ENCODE assay signal across 10 cellular contexts in the genomic region with DNA sequence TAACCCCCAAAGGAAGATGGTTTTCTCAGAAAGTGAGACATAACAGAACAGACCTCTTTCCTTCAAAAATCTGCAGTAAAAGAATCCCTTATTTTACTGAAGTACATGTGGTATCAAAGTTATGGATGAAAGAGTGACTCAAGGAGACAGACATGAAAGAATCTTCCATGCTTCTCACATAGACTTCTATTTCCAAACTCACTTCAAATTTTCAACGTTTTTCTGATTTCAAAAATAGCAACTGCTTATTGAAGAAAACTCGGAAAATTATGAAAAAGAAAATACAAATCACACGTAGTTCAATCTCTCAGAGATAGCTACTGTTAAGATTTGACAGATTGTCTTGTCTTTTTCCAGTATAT. TPM values are rescaled to one million over a fixed set of nuclear protein-coding genes. Genes with fewer than 3 reads are reported as not detected.
DNase-seq lines count a peak whose midpoint lies in the region; ATAC-seq and TF ChIP-seq lines count a peak whose summit lies in the region.
"Had no signal": no experiment of that assay in that cellular context is flagged by ENCODE, and none has a peak within 500 bp of the region (broad histone marks: within the 10 kb centered on the region; RNA-seq: fewer than 3 reads in every experiment).

No MANE protein-coding gene starts in this region.

- no peak overlapping the region for H3T11ph ChIP-seq in H9 (ENCODE audit: low read length)

- H3K23me2 ChIP-seq in H9 (ENCODE audit: insufficient read length, low read depth, low read length, poor library complexity, severe bottlenecking): no peaks in the 10 kb centered on the region

- H2AK5ac ChIP-seq in H9 (ENCODE audit: insufficient read length, low read length): no peak overlapping the region

- H3K79me2 ChIP-seq in H9 (ENCODE audit: insufficient read depth, low read length): no peaks in the 10 kb centered on the region

- no peak overlapping the region for H3K9ac ChIP-seq in H9 (ENCODE audit: extremely low read depth, insufficient read length, low read length)

- H4K5ac ChIP-seq in H9 (ENCODE audit: insufficient read length, low read depth, low read length): no peak overlapping the region

- H2BK120ac ChIP-seq in H9 (ENCODE audit: low read depth, low read length, poor library complexity, severe bottlenecking): no peak overlapping the region

- H3K4me2 ChIP-seq in H9 (ENCODE audit: insufficient read depth, insufficient read length, low read length): no peak overlapping the region

- H3K36me3 Mint-ChIP-seq in CD14-positive monocyte (peaks cover 0 to 12% of the 10 kb centered on the region in 2 donors), H9 (ENCODE audit: insufficient read depth in 1 of 3, low read depth in 3 of 3) (no peaks in the 10 kb centered on the region), natural killer cell (no peaks in the 10 kb centered on the region)
- H3K36me3 Mint-ChIP-seq in activated CD8-positive, alpha-beta T cell treated with anti-CD3 and anti-CD28 coated beads for 36 hours (ENCODE audit: low read depth): no peaks in the 10 kb centered on the region
- H3K36me3 Mint-ChIP-seq: brain had no signal

- no peak overlapping the region for H3K56ac ChIP-seq in H9 (ENCODE audit: insufficient read length, low read depth, low read length)

- H3K36me3 ChIP-seq in breast epithelium: no peaks in the 10 kb centered on the region

- H3K4me1 ChIP-seq in H9 (ENCODE audit: insufficient read depth, low read length) (no peaks in the 10 kb centered on the region), breast epithelium (no peaks in the 10 kb centered on the region)
- H3K4me1 ChIP-seq: foreskin keratinocyte had no signal

- H3K27ac ChIP-seq in H9 (ENCODE audit: insufficient read length, low read depth, low read length) (no peak overlapping the region), breast epithelium (no peak overlapping the region)
- H3K27ac ChIP-seq: foreskin keratinocyte had no signal

- H2BK20ac ChIP-seq in H9 (ENCODE audit: low read depth, low read length, poor library complexity, severe bottlenecking): no peak overlapping the region

- H3K79me1 ChIP-seq in H9 (ENCODE audit: insufficient read depth, low read depth, low read length, poor library complexity, severe bottlenecking): no peaks in the 10 kb centered on the region

- H4K91ac ChIP-seq in H9 (ENCODE audit: insufficient read length, low read depth, low read length): no peak overlapping the region

- H3K27ac Mint-ChIP-seq in CD14-positive monocyte (no peak overlapping the region), H9 (no peak overlapping the region), natural killer cell (no peak overlapping the region)
- no peak overlapping the region for H3K27ac Mint-ChIP-seq in activated CD8-positive, alpha-beta T cell treated with anti-CD3 and anti-CD28 coated beads for 36 hours
- H3K27ac Mint-ChIP-seq: activated B cell treated with CpG ODN at 0.5 μM for 24 hours, brain had no signal

- whole genome bisulfite sequencing in H9 (ENCODE audit: extremely low coverage, insufficient read length, low lambda C conversion rate): no CpG with 5 or more reads among the region's 3 CpGs

- no peak overlapping the region for H2AFZ ChIP-seq in H9 (ENCODE audit: low read length)

- peaks cover 0 to 9% (median 1%) of the 10 kb centered on the region in 3 donors for H3K27me3 Mint-ChIP-seq in CD14-positive monocyte (ENCODE audit: low read depth in 3 of 3)
- H3K27me3 Mint-ChIP-seq in H9 (ENCODE audit: low read depth): peaks cover 14% of the 10 kb centered on the region
- peaks cover 11% of the 10 kb centered on the region for H3K27me3 Mint-ChIP-seq in activated CD8-positive, alpha-beta T cell treated with anti-CD3 and anti-CD28 coated beads for 36 hours
- H3K27me3 Mint-ChIP-seq in natural killer cell (ENCODE audit: low read depth in 2 of 2): peaks cover 0 to 6% of the 10 kb centered on the region in 2 donors

- no peak overlapping the region for H3K23ac ChIP-seq in H9 (ENCODE audit: insufficient read length, low read depth, low read length)

- no peak overlapping the region for H2BK12ac ChIP-seq in H9 (ENCODE audit: insufficient read length, low read depth, low read length)

- H3K18ac ChIP-seq in H9 (ENCODE audit: insufficient read length, low read depth, low read length): no peak overlapping the region

- H3K14ac ChIP-seq in H9 (ENCODE audit: insufficient read depth, low read length): no peak overlapping the region

- no peak overlapping the region for H2BK5ac ChIP-seq in H9 (ENCODE audit: insufficient read length, low read length)

- H3K9me3 ChIP-seq in H9 (ENCODE audit: control insufficient read depth, low read depth, low read length) (no peaks in the 10 kb centered on the region), breast epithelium (no peaks in the 10 kb centered on the region)

- DNase-seq in CD14-positive monocyte (ENCODE audit: low spot score) (no peak), H9 (no peak), natural killer cell (no peak), mucosa of gallbladder (ENCODE audit: low spot score) (no peak), breast epithelium (ENCODE audit: low spot score in 2 of 2) (no peak)
- no peak for DNase-seq in activated CD8-positive, alpha-beta T cell treated with anti-CD3 and anti-CD28 coated beads for 36 hours

- no peak overlapping the region for H2BK15ac ChIP-seq in H9 (ENCODE audit: low read depth, low read length)

- TF ChIP-seq POLR2A in breast epithelium (IDR thresholded peaks at IDR 0.05): no peak

- ATAC-seq in activated CD8-positive, alpha-beta T cell treated with anti-CD3 and anti-CD28 coated beads for 36 hours: no peak
- ATAC-seq in natural killer cell (no peak), HG03039 (IDR thresholded peaks at IDR 0.05; ENCODE audit: unreplicated experiment) (no peak)

- peaks cover 0 to 3% (median 0%) of the 10 kb centered on the region in 7 donors for H3K9me3 Mint-ChIP-seq in CD14-positive monocyte
- H3K9me3 Mint-ChIP-seq in H9: no peaks in the 10 kb centered on the region
- H3K9me3 Mint-ChIP-seq in activated CD8-positive, alpha-beta T cell treated with anti-CD3 and anti-CD28 coated beads for 36 hours: no peaks in the 10 kb centered on the region
- H3K9me3 Mint-ChIP-seq in natural killer cell: no peaks in the 10 kb centered on the region
- H3K9me3 Mint-ChIP-seq: activated B cell treated with CpG ODN at 0.5 μM for 24 hours, brain had no signal

- H3K4me3 Mint-ChIP-seq in CD14-positive monocyte: no peak overlapping the region
- no peak overlapping the region for H3K4me3 Mint-ChIP-seq in H9
- peak overlapping the region; percentile 0 for H3K4me3 Mint-ChIP-seq in activated CD8-positive, alpha-beta T cell treated with anti-CD3 and anti-CD28 coated beads for 36 hours
- no peak overlapping the region for H3K4me3 Mint-ChIP-seq in natural killer cell
- H3K4me3 Mint-ChIP-seq: activated B cell treated with CpG ODN at 0.5 μM for 24 hours, brain had no signal

- H4K8ac ChIP-seq in H9 (replicated peaks; ENCODE audit: insufficient read length, low read depth, low read length): no peak overlapping the region

- CTCF ChIA-PET in activated CD8-positive, alpha-beta T cell treated with anti-CD3 and anti-CD28 coated beads for 36 hours (lab: Charles Lee): interaction anchor here (0.7 to 4.8 kb wide), 17 partner anchors 10 to 640 kb away, joined by 3 to 46 read pairs (median 4); no protein-coding TSS in a partner anchor

- no peak overlapping the region for H3K4ac ChIP-seq in H9 (ENCODE audit: low read depth, low read length)

- peaks cover 10% of the 10 kb centered on the region for H3K4me1 Mint-ChIP-seq in CD14-positive monocyte
- no peaks in the 10 kb centered on the region for H3K4me1 Mint-ChIP-seq in H9
- H3K4me1 Mint-ChIP-seq in activated CD8-positive, alpha-beta T cell treated with anti-CD3 and anti-CD28 coated beads for 36 hours (ENCODE audit: low read depth): peaks cover 16% of the 10 kb centered on the region
- peaks cover 0 to 5% of the 10 kb centered on the region in 2 donors for H3K4me1 Mint-ChIP-seq in natural killer cell
- H3K4me1 Mint-ChIP-seq: brain had no signal

- no peak overlapping the region for H3K4me3 ChIP-seq in breast epithelium

- POLR2A ChIA-PET in activated CD8-positive, alpha-beta T cell treated with anti-CD3 and anti-CD28 coated beads for 36 hours (lab: Charles Lee): interaction anchor here (1.0 to 1.2 kb wide), 3 partner anchors 34 to 559 kb away, joined by 3 to 5 read pairs (median 3); no protein-coding TSS in a partner anchor

- intact Hi-C loops in CD14-positive monocyte (cut with micrococcal nuclease): no loop called here
- intact Hi-C loops in activated CD8-positive, alpha-beta T cell treated with anti-CD3 and anti-CD28 coated beads for 36 hours (cut with micrococcal nuclease): no loop called here
- intact Hi-C loops in natural killer cell (cut with micrococcal nuclease): loop anchor here (2.0 kb wide), 1 partner anchor 639 kb away; no protein-coding TSS in a partner anchor
- intact Hi-C loops in breast epithelium (cut with DNase I; ENCODE audit: low total_unique reads): no loop called here

- peak; percentile 31 for TF ChIP-seq CTCF in CD14-positive monocyte (IDR thresholded peaks at IDR 0.05)
- peak; percentile 6; the same call in 1 of the 3 replicates for TF ChIP-seq CTCF in H9 (conservative IDR thresholded peaks at IDR 0.05)
- TF ChIP-seq CTCF in activated CD8-positive, alpha-beta T cell treated with anti-CD3 and anti-CD28 coated beads for 36 hours (IDR thresholded peaks at IDR 0.05): no peak
- TF ChIP-seq CTCF in natural killer cell (IDR thresholded peaks at IDR 0.05): peak; percentile 57
- TF ChIP-seq CTCF in breast epithelium (IDR thresholded peaks at IDR 0.05): no peak

- H4K20me1 ChIP-seq in H9 (ENCODE audit: control insufficient read depth, insufficient read depth, insufficient read length): no peaks in the 10 kb centered on the region

- H3K27me3 ChIP-seq in H9 (ENCODE audit: insufficient read depth, low read length) (no peaks in the 10 kb centered on the region), breast epithelium (no peaks in the 10 kb centered on the region)
- H3K27me3 ChIP-seq: foreskin keratinocyte had no signal

RNA-seq across cellular contexts. Expression of gene TRA2B, which starts 39.8 kb away (rescaled TPM):
- 100 to 1,000 TPM in 1 of 2 donors, 10 to 100 TPM in 1; 99.9 to 121 TPM for polyA plus RNA-seq in CD14-positive monocyte
- total RNA-seq in H9 (2021): 344 and 349 TPM in 2 replicates
- 100 to 1,000 TPM; 210 to 219 TPM for total RNA-seq in activated CD8-positive, alpha-beta T cell treated with anti-CD3 and anti-CD28 coated beads for 36 hours
- total RNA-seq in natural killer cell: 100 to 1,000 TPM; 565 to 669 (median 596) TPM
- total RNA-seq in mucosa of gallbladder: 79.8 TPM
- total RNA-seq in breast epithelium: 100 to 1,000 TPM; 163 to 278 (median 179) TPM

Comparison
In these comparisons a context has a peak if more than half of its experiments do, and no peak if none do; other contexts are left out.
1. CTCF ChIP-seq: peak in CD14-positive monocyte (single experiment), H9 (single experiment) and natural killer cell (single experiment); none in activated CD8-positive, alpha-beta T cell treated with anti-CD3 and anti-CD28 coated beads for 36 hours (single experiment) and breast epithelium (0 of 3).